26 cellular contexts compared by ENCODE assay signal in genomic region chr19:19276386-19276785, GRCh38. TPM values are rescaled to one million over a fixed set of nuclear protein-coding genes. Genes with fewer than 3 reads are reported as not detected.
DNase-seq lines count a peak whose midpoint lies in the region; ATAC-seq, FAIRE-seq and TF ChIP-seq lines count a peak whose summit lies in the region.
"Had no signal": no experiment of that assay in that cellular context is flagged by ENCODE, and none has a peak within 500 bp of the region (broad histone marks: within the 10 kb centered on the region; RNA-seq: fewer than 3 reads in every experiment).

No MANE protein-coding gene starts in this region.

- peaks cover 16% of the 10 kb centered on the region for H3K4me1 ChIP-seq in mesodermal cell (ENCODE audit: control insufficient read depth, insufficient read depth, low read length, poor library complexity, severe bottlenecking)
- no peaks in the 10 kb centered on the region for H3K4me1 ChIP-seq in effector memory CD4-positive, alpha-beta T cell (ENCODE audit: control insufficient read depth, insufficient read depth, low read length, poor library complexity, severe bottlenecking)

- H3K27ac Mint-ChIP-seq in central memory CD8-positive, alpha-beta T cell (ENCODE audit: low read depth) = peak overlapping the region; percentile 35
- H3K27ac Mint-ChIP-seq: activated CD8-positive, alpha-beta memory T cell treated with anti-CD3 and anti-CD28 coated beads, Interleukin-2, amount 10 ng/mL, durations not matched to agents 7 days and 5 days; activated naive CD8-positive, alpha-beta T cell treated with anti-CD3 and anti-CD28 coated beads, Interleukin-2, amount 50 U/mL, for 24 hours; activated T-helper 2 cell treated with anti-CD3 and anti-CD28 coated beads, Interferon-gamma antibody, Interleukin-2, Interleukin-4, amounts not matched to agents 10 μg/mL and 5 μg/mL and 100 μg/mL, durations not matched to agents 14 hours and 24 hours and 36 hours; IgD-negative memory B cell; stimulated activated memory B cell treated with anti-CD40 and anti-IgM and Interleukin-4, amounts not matched to agents 10 μg/mL and 1 μg/mL and 100 μg/mL, for 72 hours had no signal

- TF ChIP-seq POLR2A in H54 (IDR thresholded peaks at IDR 0.05; ENCODE audit: low read depth, low read length) = no peak

- peak overlapping the region; percentile 91 for H3K27ac ChIP-seq in mesodermal cell (ENCODE audit: low read depth, low read length, severe bottlenecking)
- no peak overlapping the region for H3K27ac ChIP-seq in effector memory CD4-positive, alpha-beta T cell (ENCODE audit: insufficient read depth, low read length, poor library complexity, severe bottlenecking)
- H3K27ac ChIP-seq: neutrophil, PC-9, SK-N-MC, tibial artery had no signal

- 82 to 89% methylated on average over 7 to 12 of the region's 12 CpGs for WGBS in mesodermal cell (ENCODE audit: insufficient coverage in 2 of 2), 2 experiments

- peaks cover 8% of the 10 kb centered on the region for H3K4me1 Mint-ChIP-seq in central memory CD8-positive, alpha-beta T cell
- H3K4me1 Mint-ChIP-seq: activated CD8-positive, alpha-beta memory T cell treated with anti-CD3 and anti-CD28 coated beads, Interleukin-2, amount 10 ng/mL, durations not matched to agents 7 days and 5 days had no signal

- H3K4me3 ChIP-seq in AG04449 (ENCODE audit: low read depth, low read length) (no peak overlapping the region), H7 (ENCODE audit: insufficient read depth, low read depth, low read length) (no peak overlapping the region), mesodermal cell (ENCODE audit: extremely low read depth, insufficient read depth, low read length, poor library complexity, severe bottlenecking) (no peak overlapping the region)
- no peak overlapping the region for H3K4me3 ChIP-seq in effector memory CD4-positive, alpha-beta T cell (ENCODE audit: insufficient read depth, low read depth, low read length, poor library complexity, severe bottlenecking)
- H3K4me3 ChIP-seq: PC-9, SK-N-MC, tibial artery had no signal

- no peak for FAIRE-seq in H54 (lab: Jason Lieb, UNC)

- H3K9me3 ChIP-seq in mesodermal cell (ENCODE audit: control insufficient read depth, low read length) = no peaks in the 10 kb centered on the region
- H3K9me3 ChIP-seq in effector memory CD4-positive, alpha-beta T cell (ENCODE audit: control insufficient read depth, low read length) = no peaks in the 10 kb centered on the region
- H3K9me3 ChIP-seq: neutrophil, tibial artery had no signal

- no peak for TF ChIP-seq CTCF in AG04449 (IDR thresholded peaks at IDR 0.05; ENCODE audit: insufficient read depth, low read length, missing control alignments)

- H3K27me3 Mint-ChIP-seq in central memory CD8-positive, alpha-beta T cell = peaks cover 12% of the 10 kb centered on the region

- CTCF ChIA-PET in AG04449 (lab: Yijun Ruan, JAX) = interaction anchor here (1.0 kb wide), 1 partner anchor 10 kb away, joined by 3 read pairs; no protein-coding TSS in a partner anchor

- H3K36me3 ChIP-seq in H7 (replicated peaks; ENCODE audit: control insufficient read depth, insufficient read depth, low read length) (peaks cover 7% of the 10 kb centered on the region), mesodermal cell (ENCODE audit: control insufficient read depth, insufficient read depth, low read length) (peaks cover 59% of the 10 kb centered on the region)
- H3K36me3 ChIP-seq in effector memory CD4-positive, alpha-beta T cell (ENCODE audit: control insufficient read depth, insufficient read depth, low read length) = peaks cover 50% of the 10 kb centered on the region

- H3K4me3 Mint-ChIP-seq in central memory CD8-positive, alpha-beta T cell = no peak overlapping the region
- H3K4me3 Mint-ChIP-seq: activated CD8-positive, alpha-beta memory T cell treated with anti-CD3 and anti-CD28 coated beads, Interleukin-2, amount 10 ng/mL, durations not matched to agents 7 days and 5 days; activated naive CD8-positive, alpha-beta T cell treated with anti-CD3 and anti-CD28 coated beads, Interleukin-2, amount 50 U/mL, for 24 hours; IgD-negative memory B cell; stimulated activated memory B cell treated with anti-CD40 and anti-IgM and Interleukin-4, amounts not matched to agents 10 μg/mL and 1 μg/mL and 100 μg/mL, for 72 hours had no signal

- ATAC-seq in central memory CD8-positive, alpha-beta T cell (replicated peaks; ENCODE audit: extremely low read depth, poor library complexity, severe bottlenecking) = no peak
- ATAC-seq: activated CD8-positive, alpha-beta memory T cell treated with anti-CD3 and anti-CD28 coated beads, Interleukin-2, amount 10 ng/mL, durations not matched to agents 7 days and 5 days; activated naive CD8-positive, alpha-beta T cell treated with anti-CD3 and anti-CD28 coated beads, Interleukin-2, amount 50 U/mL, for 24 hours; left colon; stimulated activated memory B cell treated with anti-CD40 and anti-IgM and Interleukin-4, amounts not matched to agents 10 μg/mL and 1 μg/mL and 100 μg/mL, for 72 hours had no signal

- H3K27me3 ChIP-seq in H7 (ENCODE audit: control insufficient read depth, insufficient read depth, low read length) = peaks cover 14% of the 10 kb centered on the region; the same call in 1 of the 2 replicates
- H3K27me3 ChIP-seq in effector memory CD4-positive, alpha-beta T cell (replicated peaks; ENCODE audit: control insufficient read depth, insufficient read depth, low read length, poor library complexity, severe bottlenecking) = no peaks in the 10 kb centered on the region

- H3K9me3 Mint-ChIP-seq in central memory CD8-positive, alpha-beta T cell = no peaks in the 10 kb centered on the region
- H3K9me3 Mint-ChIP-seq: activated naive CD8-positive, alpha-beta T cell treated with anti-CD3 and anti-CD28 coated beads, Interleukin-2, amount 50 U/mL, for 24 hours; activated T-helper 2 cell treated with anti-CD3 and anti-CD28 coated beads, Interferon-gamma antibody, Interleukin-2, Interleukin-4, amounts not matched to agents 10 μg/mL and 5 μg/mL and 100 μg/mL, durations not matched to agents 14 hours and 24 hours and 36 hours; stimulated activated memory B cell treated with anti-CD40 and anti-IgM and Interleukin-4, amounts not matched to agents 10 μg/mL and 1 μg/mL and 100 μg/mL, for 72 hours had no signal

- POLR2A ChIA-PET in AG04449 (lab: Yijun Ruan, JAX) = no interaction called here

- DNase-seq in AG04449 (ENCODE audit: low read depth, low spot score) (peak; percentile 33), H7 (peak; percentile 49), GOT3 (lab: John Stamatoyannopoulos, UW) (no peak), H54 (ENCODE audit: insufficient read length, low spot score) (no peak)
- DNase-seq in central memory CD8-positive, alpha-beta T cell (ENCODE audit: low spot score in 2 of 2) = no peak
- DNase-seq in NK-92 treated with Interleukin-12 subunit alpha and Interleukin-12 subunit beta, amount 100 ng/mL, for 24 hours (lab: John Stamatoyannopoulos, UW) = no peak
- no peak for DNase-seq in effector memory CD4-positive, alpha-beta T cell
- DNase-seq: activated CD8-positive, alpha-beta memory T cell treated with anti-CD3 and anti-CD28 coated beads, Interleukin-2, amount 10 ng/mL, durations not matched to agents 7 days and 5 days; activated naive CD8-positive, alpha-beta T cell treated with anti-CD3 and anti-CD28 coated beads, Interleukin-2, amount 50 U/mL, for 24 hours; DND-41; left colon; NCI-H187; NCI-H226; PC-9; retina; T-helper 9 cell; tibial artery had no signal

- H3K36me3 Mint-ChIP-seq in central memory CD8-positive, alpha-beta T cell (ENCODE audit: insufficient read depth) = peaks cover 14% of the 10 kb centered on the region

RNA-seq across cellular contexts. Expression of gene TM6SF2, which starts 3.3 kb away (rescaled TPM):
- 0.52 and 1.4 TPM in 2 replicates for total RNA-seq in H7 (2014; rRNA removed; shearing (Covaris generic))
- 10.8 TPM for polyA plus RNA-seq in mesodermal cell (2013, experiment 1 of 2)
- 8.1 TPM for polyA plus RNA-seq in mesodermal cell (2013, experiment 2 of 2)
- total RNA-seq: A673; activated CD8-positive, alpha-beta memory T cell treated with anti-CD3 and anti-CD28 coated beads, Interleukin-2, amount 10 ng/mL, durations not matched to agents 7 days and 5 days; activated T-helper 2 cell treated with anti-CD3 and anti-CD28 coated beads, Interferon-gamma antibody, Interleukin-2, Interleukin-4, amounts not matched to agents 10 μg/mL and 5 μg/mL and 100 μg/mL, durations not matched to agents 14 hours and 24 hours and 36 hours; cerebellum; mononuclear cell; PC-9 had no signal
- polyA plus RNA-seq: IgD-negative memory B cell had no signal

RNA-seq across cellular contexts. Expression of gene SUGP1, which starts 43.9 kb away (rescaled TPM):
- 43.7 and 44.4 TPM in 2 replicates for total RNA-seq in H7 (2014; rRNA removed; shearing (Covaris generic))
- polyA plus RNA-seq in mesodermal cell (2013, experiment 1 of 2) = 45.6 TPM
- polyA plus RNA-seq in mesodermal cell (2013, experiment 2 of 2) = 46.8 TPM

RNA-seq across cellular contexts. Expression of gene MAU2, which starts 44.2 kb away (rescaled TPM):
- 39.9 and 43.3 TPM in 2 replicates for total RNA-seq in H7 (2014; rRNA removed; shearing (Covaris generic))
- polyA plus RNA-seq in mesodermal cell (2013, experiment 1 of 2) = 29.7 TPM
- 25.8 TPM for polyA plus RNA-seq in mesodermal cell (2013, experiment 2 of 2)

Comparison
In these comparisons a context has a peak if more than half of its experiments do, and no peak if none do; other contexts are left out.
1. DNase-seq: peak in AG04449 (single experiment) and H7 (single experiment); none in central memory CD8-positive, alpha-beta T cell (0 of 2), NK-92 treated with Interleukin-12 subunit alpha and Interleukin-12 subunit beta, amount 100 ng/mL, for 24 hours (single experiment), GOT3 (single experiment), H54 (single experiment) and effector memory CD4-positive, alpha-beta T cell (0 of 3).